ENCODE assay signal across 23 cellular contexts in the genomic region with DNA sequence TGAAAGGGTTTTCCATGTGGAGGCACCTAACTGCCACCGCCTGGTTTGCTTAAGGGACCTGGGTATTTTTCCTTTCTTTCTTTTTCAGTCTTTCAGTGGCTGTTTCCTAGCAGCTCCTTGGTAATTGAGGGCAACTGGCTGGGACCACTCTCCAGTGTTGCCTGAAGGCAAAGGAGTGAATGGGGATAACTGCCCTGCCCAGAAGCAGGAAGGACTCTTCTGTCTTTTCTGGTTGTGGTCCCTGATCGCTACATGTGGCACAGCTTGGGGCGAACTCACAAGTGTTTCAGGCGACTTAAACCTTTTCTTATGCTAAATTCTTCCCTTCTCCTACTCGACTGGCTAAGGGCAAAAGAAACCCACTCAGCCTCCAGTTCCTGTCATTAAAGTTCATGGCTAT. TPM values are rescaled to one million over a fixed set of nuclear protein-coding genes. Genes with fewer than 3 reads are reported as not detected.
DNase-seq lines count a peak whose midpoint lies in the region; ATAC-seq, FAIRE-seq and TF ChIP-seq lines count a peak whose summit lies in the region.
"Had no signal": no experiment of that assay in that cellular context is flagged by ENCODE, and none has a peak within 500 bp of the region (broad histone marks: within the 10 kb centered on the region; RNA-seq: fewer than 3 reads in every experiment).

No MANE protein-coding gene starts in this region.

- no peaks in the 10 kb centered on the region for H4K20me1 ChIP-seq in H1 (replicated peaks in 1 of 2; ENCODE audit: control insufficient read depth in 1 of 2, insufficient read depth in 2 of 2, low read length in 2 of 2)

- H3K14ac ChIP-seq in H1 (ENCODE audit: insufficient read length), result no peak overlapping the region
- H3K14ac ChIP-seq in neuronal stem cell (ENCODE audit: low read length), result no peak overlapping the region

- no peaks in the 10 kb centered on the region for H3K23me2 ChIP-seq in H1 (ENCODE audit: low read depth, low read length)

- no peak overlapping the region for H3K56ac ChIP-seq in H1 (replicated peaks; ENCODE audit: insufficient read length, low read depth, low read length)

- H3K18ac ChIP-seq in H1 (ENCODE audit: extremely low read depth, low read length) (no peak overlapping the region), neuronal stem cell (ENCODE audit: low read length) (no peak overlapping the region)

- H2AK5ac ChIP-seq in H1 (ENCODE audit: low read depth, low read length) (no peak overlapping the region), neuronal stem cell (ENCODE audit: low read depth, low read length) (no peak overlapping the region)

- H3K27ac Mint-ChIP-seq in activated CD4-positive, alpha-beta T cell treated with anti-CD3 and anti-CD28 coated beads, Interleukin-2, amount 10 ng/mL, durations not matched to agents 24 days and 14 days, result no peak overlapping the region
- no peak overlapping the region for H3K27ac Mint-ChIP-seq in MCF 10A (ENCODE audit: low read depth, unreplicated experiment)
- H3K27ac Mint-ChIP-seq in naive thymus-derived CD4-positive, alpha-beta T cell, result peak overlapping the region in 1 of 9 donors; percentile 62

- TF ChIP-seq RAD21 in H1 (IDR thresholded peaks at IDR 0.05 in 1 of 2, conservative IDR thresholded peaks at IDR 0.05 in 1 of 2; ENCODE audit: low read depth in 2 of 2, low read length in 2 of 2), result no peak

- TF ChIP-seq CTCF in H1 (IDR thresholded peaks at IDR 0.05; ENCODE audit: control extremely low read depth in 1 of 3, insufficient read depth in 1 of 3, low read depth in 1 of 3, low read length in 3 of 3), result no peak
- no peak for TF ChIP-seq CTCF in MCF 10A (IDR thresholded peaks at IDR 0.05; ENCODE audit: unreplicated experiment)

- H2BK5ac ChIP-seq in H1 (ENCODE audit: low read depth, low read length) (no peak overlapping the region), neuronal stem cell (ENCODE audit: low read length) (no peak overlapping the region)

- TF ChIP-seq POLR2A in H1 (IDR thresholded peaks at IDR 0.05; ENCODE audit: control extremely low read depth in 1 of 2, low read depth in 2 of 2, low read length in 2 of 2), result no peak

- no peak overlapping the region for H3K4ac ChIP-seq in H1 (replicated peaks; ENCODE audit: insufficient read length, low read depth, low read length)
- H3K4ac ChIP-seq in neuronal stem cell (ENCODE audit: low read length), result no peak overlapping the region

- H3K4me3 Mint-ChIP-seq in activated CD4-positive, alpha-beta T cell treated with anti-CD3 and anti-CD28 coated beads, Interleukin-2, amount 10 ng/mL, durations not matched to agents 24 days and 14 days, result no peak overlapping the region
- H3K4me3 Mint-ChIP-seq in MCF 10A (ENCODE audit: unreplicated experiment), result no peak overlapping the region
- H3K4me3 Mint-ChIP-seq in naive thymus-derived CD4-positive, alpha-beta T cell, result no peak overlapping the region
- H3K4me3 Mint-ChIP-seq: CD4-positive, CD25-positive, alpha-beta regulatory T cell had no signal

- peak overlapping the region; percentile 32; the same call in 1 of the 2 replicates for H3K27ac ChIP-seq in HUES64 (ENCODE audit: low read depth, low read length)
- no peak overlapping the region for H3K27ac ChIP-seq in H1 (ENCODE audit: low read depth, low read length)
- no peak overlapping the region for H3K27ac ChIP-seq in neuronal stem cell (replicated peaks; ENCODE audit: low read length)
- no peak overlapping the region for H3K27ac ChIP-seq in naive thymus-derived CD4-positive, alpha-beta T cell (ENCODE audit: low read depth, low read length)
- H3K27ac ChIP-seq: PC-9, RWPE1 had no signal

- POLR2A ChIA-PET in H1 (lab: Charles Lee; ENCODE audit: partially characterized antibody) (interaction anchor here (0.8 kb wide), 2 partner anchors 11 to 15 kb away, joined by 3 to 5 read pairs; no protein-coding TSS in a partner anchor), MCF 10A (lab: Yijun Ruan, JAX) (interaction anchor here (1.0 kb wide), 1 partner anchor 148 kb away, joined by 3 read pairs; no protein-coding TSS in a partner anchor)
- POLR2A ChIA-PET in naive thymus-derived CD4-positive, alpha-beta T cell (lab: Charles Lee), result no interaction called here

- ATAC-seq in naive thymus-derived CD4-positive, alpha-beta T cell, result no peak

- H2BK12ac ChIP-seq in H1 (ENCODE audit: low read depth, low read length) (no peak overlapping the region), neuronal stem cell (ENCODE audit: low read length) (no peak overlapping the region)

- H4K5ac ChIP-seq in H1 (ENCODE audit: insufficient read length, low read depth, low read length), result no peak overlapping the region

- H2AFZ ChIP-seq in H1 (ENCODE audit: low read length) (no peak overlapping the region), neuronal stem cell (ENCODE audit: low read length) (peak overlapping the region; percentile 6)
- H2AFZ ChIP-seq: PC-9 had no signal

- H2BK15ac ChIP-seq in H1 (ENCODE audit: low read length) (no peak overlapping the region), neuronal stem cell (ENCODE audit: low read length) (no peak overlapping the region)

- H3K23ac ChIP-seq in H1 (ENCODE audit: insufficient read length) (no peak overlapping the region), neuronal stem cell (ENCODE audit: low read depth, low read length, poor library complexity) (no peak overlapping the region)

- peaks cover 9% of the 10 kb centered on the region for H3K27me3 Mint-ChIP-seq in activated CD4-positive, alpha-beta T cell treated with anti-CD3 and anti-CD28 coated beads, Interleukin-2, amount 10 ng/mL, durations not matched to agents 24 days and 14 days
- no peaks in the 10 kb centered on the region for H3K27me3 Mint-ChIP-seq in MCF 10A (ENCODE audit: insufficient read depth, unreplicated experiment)
- peaks cover 0 to 4% (median 0%) of the 10 kb centered on the region in 5 donors for H3K27me3 Mint-ChIP-seq in naive thymus-derived CD4-positive, alpha-beta T cell

- WGBS in HUES64, result 15% methylated on average over 5 of the region's 5 CpGs
- WGBS in H1 (ENCODE audit: extremely low coverage in 1 of 2, insufficient coverage in 1 of 2, insufficient read length in 1 of 2, insufficient replicate concordance in 2 of 2, low coverage in 1 of 2, low lambda C conversion rate in 2 of 2, missing lambda C conversion rate in 1 of 2), 2 experiments, result 46% methylated on average over 5 of the region's 5 CpGs; no CpG with 5 or more reads in 1 of the 2 experiments
- no CpG with 5 or more reads among the region's 5 CpGs for WGBS in neuronal stem cell (ENCODE audit: extremely low coverage in 2 of 2, insufficient read length in 2 of 2, insufficient replicate concordance in 1 of 2), 2 donors

- H3K9ac ChIP-seq in HUES64 (ENCODE audit: low read depth, low read length), result no peak overlapping the region
- no peak overlapping the region for H3K9ac ChIP-seq in H1 (replicated peaks in 1 of 4; ENCODE audit: extremely low read depth in 1 of 4, low read depth in 3 of 4, low read length in 3 of 4)
- no peak overlapping the region for H3K9ac ChIP-seq in neuronal stem cell (ENCODE audit: low read depth, low read length, poor library complexity)

- no peaks in the 10 kb centered on the region for H3K9me3 Mint-ChIP-seq in activated CD4-positive, alpha-beta T cell treated with anti-CD3 and anti-CD28 coated beads, Interleukin-2, amount 10 ng/mL, durations not matched to agents 24 days and 14 days
- no peaks in the 10 kb centered on the region for H3K9me3 Mint-ChIP-seq in MCF 10A (ENCODE audit: unreplicated experiment)
- peaks cover 0 to 7% (median 0%) of the 10 kb centered on the region in 11 donors for H3K9me3 Mint-ChIP-seq in naive thymus-derived CD4-positive, alpha-beta T cell
- H3K9me3 Mint-ChIP-seq: CD4-positive, CD25-positive, alpha-beta regulatory T cell had no signal

- H3K4me3 ChIP-seq in HUES64 (ENCODE audit: low read length) (no peak overlapping the region), H1 (ENCODE audit: extremely low read depth in 1 of 4, insufficient read depth in 2 of 4, low read depth in 3 of 4, low read length in 4 of 4) (no peak overlapping the region), neuronal stem cell (ENCODE audit: low read length in 2 of 2) (no peak overlapping the region)
- H3K4me3 ChIP-seq in naive thymus-derived CD4-positive, alpha-beta T cell (ENCODE audit: low read length), result no peak overlapping the region
- H3K4me3 ChIP-seq: PC-9 had no signal

- no TSS peak for BruUV-seq in MCF 10A (replicated peaks; lab: Mats Ljungman, UMichigan)

- H3K4me1 ChIP-seq in HUES64 (ENCODE audit: insufficient read depth, low read length) (peaks cover 15% of the 10 kb centered on the region), H1 (replicated peaks in 1 of 4; ENCODE audit: control insufficient read depth in 3 of 4, insufficient read depth in 4 of 4, low read length in 3 of 4) (peaks cover 0 to 12% (median 3%) of the 10 kb centered on the region in 4 experiments; a peak in 5 of 7 replicates), neuronal stem cell (ENCODE audit: control insufficient read depth in 2 of 2, insufficient read depth in 1 of 2, low read depth in 1 of 2, low read length in 2 of 2) (no peaks in the 10 kb centered on the region)
- H3K4me1 ChIP-seq in naive thymus-derived CD4-positive, alpha-beta T cell (ENCODE audit: control insufficient read depth in 2 of 2, insufficient read depth in 2 of 2, low read length in 2 of 2), result no peaks in the 10 kb centered on the region
- H3K4me1 ChIP-seq: Caco-2 had no signal

- intact Hi-C loops in activated CD4-positive, alpha-beta T cell treated with anti-CD3 and anti-CD28 coated beads, Interleukin-2, amount 10 ng/mL, durations not matched to agents 24 days and 14 days (cut with micrococcal nuclease), result no loop called here
- intact Hi-C loops in MCF 10A (cut with micrococcal nuclease), result no loop called here
- intact Hi-C loops in naive thymus-derived CD4-positive, alpha-beta T cell (cut with micrococcal nuclease), result no loop called here

- H3K4me2 ChIP-seq in H1 (ENCODE audit: insufficient read depth in 1 of 2, low read depth in 2 of 2, low read length in 2 of 2) (peak overlapping the region; percentile 30 to 45), neuronal stem cell (ENCODE audit: insufficient read depth, low read length, poor library complexity, severe bottlenecking) (no peak overlapping the region)
- H3K4me2 ChIP-seq: PC-9 had no signal

- no peaks in the 10 kb centered on the region for H3K36me3 ChIP-seq in HUES64 (ENCODE audit: insufficient read depth, low read length)
- H3K36me3 ChIP-seq in H1 (ENCODE audit: control insufficient read depth in 2 of 4, insufficient read depth in 4 of 4, low read length in 3 of 4), result no peaks in the 10 kb centered on the region
- no peaks in the 10 kb centered on the region for H3K36me3 ChIP-seq in neuronal stem cell (replicated peaks in 1 of 2; ENCODE audit: control insufficient read depth in 2 of 2, insufficient read depth in 2 of 2, low read length in 2 of 2)
- no peaks in the 10 kb centered on the region for H3K36me3 ChIP-seq in naive thymus-derived CD4-positive, alpha-beta T cell (ENCODE audit: control insufficient read depth in 2 of 3, insufficient read depth in 3 of 3, low read length in 3 of 3)

- no peak for TF ChIP-seq EP300 in H1 (IDR thresholded peaks at IDR 0.05; ENCODE audit: borderline replicate concordance in 1 of 2, low read depth in 2 of 2, low read length in 2 of 2)

- no peaks in the 10 kb centered on the region for H3K36me3 Mint-ChIP-seq in activated CD4-positive, alpha-beta T cell treated with anti-CD3 and anti-CD28 coated beads, Interleukin-2, amount 10 ng/mL, durations not matched to agents 24 days and 14 days (ENCODE audit: low read depth)
- no peaks in the 10 kb centered on the region for H3K36me3 Mint-ChIP-seq in MCF 10A (ENCODE audit: insufficient read depth, unreplicated experiment)
- H3K36me3 Mint-ChIP-seq in naive thymus-derived CD4-positive, alpha-beta T cell, result no peaks in the 10 kb centered on the region
- H3K36me3 Mint-ChIP-seq: CD4-positive, CD25-positive, alpha-beta regulatory T cell had no signal

- no peaks in the 10 kb centered on the region for H3K79me2 ChIP-seq in H1 (ENCODE audit: control insufficient read depth in 1 of 2, insufficient read depth in 2 of 2, low read length in 2 of 2)

- H3K79me1 ChIP-seq in H1 (ENCODE audit: low read depth, low read length) (no peaks in the 10 kb centered on the region), neuronal stem cell (ENCODE audit: low read depth, low read length) (no peaks in the 10 kb centered on the region)

- FAIRE-seq in H1 (lab: Jason Lieb, UNC), result peak; percentile 77

- H2BK20ac ChIP-seq in H1 (ENCODE audit: low read length), result no peak overlapping the region

- H3K9me3 ChIP-seq in HUES64 (ENCODE audit: insufficient read depth, low read depth, low read length) (no peaks in the 10 kb centered on the region), H1 (ENCODE audit: insufficient read depth in 2 of 2, low read depth in 1 of 2, low read length in 1 of 2) (no peaks in the 10 kb centered on the region), neuronal stem cell (replicated peaks in 1 of 2; ENCODE audit: control insufficient read depth in 2 of 2, insufficient read depth in 1 of 2, low read depth in 1 of 2, low read length in 2 of 2) (no peaks in the 10 kb centered on the region)
- no peaks in the 10 kb centered on the region for H3K9me3 ChIP-seq in naive thymus-derived CD4-positive, alpha-beta T cell (ENCODE audit: control insufficient read depth in 2 of 3, low read length in 3 of 3)
- H3K9me3 ChIP-seq: Caco-2 had no signal

- H4K91ac ChIP-seq in H1 (replicated peaks; ENCODE audit: insufficient read length, low read length) (peak overlapping the region; percentile 48), neuronal stem cell (ENCODE audit: low read depth, low read length, poor library complexity) (no peak overlapping the region)

- DNase-seq in activated CD4-positive, alpha-beta T cell treated with anti-CD3 and anti-CD28 coated beads, Interleukin-2, amount 10 ng/mL, durations not matched to agents 24 days and 14 days, result peak; percentile 42
- DNase-seq in activated CD4-positive, alpha-beta T cell treated with anti-CD3 and anti-CD28 coated beads, Interleukin-2, amount 50 U/mL, for 48 hours, result no peak
- DNase-seq in H1 (ENCODE audit: low read depth in 1 of 2, low spot score in 2 of 2), result no peak
- no peak for DNase-seq in neuronal stem cell (ENCODE audit: low spot score)
- DNase-seq in MCF 10A (ENCODE audit: unreplicated experiment), result no peak
- DNase-seq in NK-92 (lab: John Stamatoyannopoulos, UW; ENCODE audit: unreplicated experiment), result no peak
- no peak for DNase-seq in naive thymus-derived CD4-positive, alpha-beta T cell
- DNase-seq: 8988T; Caco-2; CD4-positive, CD25-positive, alpha-beta regulatory T cell; DMS153; GF-D8; HCEC 1CT; KBM-7; MV-4-11; NCI-H187; NCI-H2107; NCI-H510A treated with DMSO at 0.1 percent for 48 hours; NCI-H82; PC-9; SIG-M5 had no signal

- H2BK120ac ChIP-seq in H1 (replicated peaks; ENCODE audit: low read depth, low read length), result no peak overlapping the region
- no peak overlapping the region for H2BK120ac ChIP-seq in neuronal stem cell (ENCODE audit: low read depth, low read length)

- CTCF ChIA-PET in H1 (lab: Charles Lee; ENCODE audit: partially characterized antibody) (interaction anchor here (0.8 to 2.1 kb wide), 4 partner anchors 8 to 131 kb away, joined by 3 to 6 read pairs (median 4); no protein-coding TSS in a partner anchor), MCF 10A (lab: Yijun Ruan, JAX) (interaction anchor here (1.0 kb wide), 1 partner anchor 41 kb away, joined by 3 read pairs; a partner anchor contains a TSS)
- CTCF ChIA-PET in naive thymus-derived CD4-positive, alpha-beta T cell (lab: Charles Lee), result no interaction called here

- H3K4me1 Mint-ChIP-seq in activated CD4-positive, alpha-beta T cell treated with anti-CD3 and anti-CD28 coated beads, Interleukin-2, amount 10 ng/mL, durations not matched to agents 24 days and 14 days, result peaks cover 37% of the 10 kb centered on the region
- no peaks in the 10 kb centered on the region for H3K4me1 Mint-ChIP-seq in MCF 10A (ENCODE audit: insufficient read depth, unreplicated experiment)
- peaks cover 0 to 29% (median 0%) of the 10 kb centered on the region in 7 donors for H3K4me1 Mint-ChIP-seq in naive thymus-derived CD4-positive, alpha-beta T cell

- H3K27me3 ChIP-seq in HUES64 (ENCODE audit: insufficient read depth, low read length) (no peaks in the 10 kb centered on the region), H1 (replicated peaks in 1 of 4; ENCODE audit: control insufficient read depth in 3 of 4, extremely low read depth in 1 of 4, insufficient read depth in 3 of 4, low read length in 3 of 4) (no peaks in the 10 kb centered on the region), neuronal stem cell (ENCODE audit: control insufficient read depth in 3 of 3, insufficient read depth in 3 of 3, low read depth in 1 of 3, low read length in 3 of 3) (peaks cover 0 to 21% (median 0%) of the 10 kb centered on the region in 3 experiments)
- no peaks in the 10 kb centered on the region for H3K27me3 ChIP-seq in naive thymus-derived CD4-positive, alpha-beta T cell (ENCODE audit: control insufficient read depth in 2 of 2, insufficient read depth in 2 of 2, low read length in 2 of 2)

- H4K8ac ChIP-seq in H1 (ENCODE audit: extremely low read depth, insufficient read depth, low read length) (no peak overlapping the region), neuronal stem cell (ENCODE audit: low read depth, low read length) (no peak overlapping the region)

RNA-seq across cellular contexts. Expression of a gene that starts 10.1 kb away (rescaled TPM):
- 0.43 and 0.82 TPM in 2 replicates for total RNA-seq in activated CD4-positive, alpha-beta T cell treated with anti-CD3 and anti-CD28 coated beads, Interleukin-2, amount 10 ng/mL, durations not matched to agents 24 days and 14 days
- polyA plus RNA-seq in HUES64 (2013, experiment 1 of 2), result 84.3 TPM
- 91.4 TPM for polyA plus RNA-seq in HUES64 (2013, experiment 2 of 2)
- 86.1 and 90.9 TPM in 2 replicates for total RNA-seq in H1 (2021; fragmentation: NEBNext Ultra II Directional; extraction: Animal tissue kit (Norgen Biotek cat#: 25700))
- polyA plus RNA-seq in H1 (2011; rRNA removed), result 232 and 292 TPM in 2 replicates
- polyA plus RNA-seq in H1 (2011; cell fraction: cytosol; rRNA removed), result 197 TPM
- polyA plus RNA-seq in H1 (2011; cell fraction: nucleus; rRNA removed), result 246 TPM
- polyA plus RNA-seq in H1 (2012, experiment 1 of 2), result 86.2 to 115 TPM (median 101 TPM) in 4 replicates
- polyA plus RNA-seq in H1 (2012, experiment 2 of 2), result 118 TPM
- polyA plus RNA-seq in H1 (2013, experiment 1 of 2), result 43.3 TPM
- 54.6 TPM for polyA plus RNA-seq in H1 (2013, experiment 2 of 2)
- polyA minus RNA-seq in H1 (2011; rRNA and poly(A)+ RNA removed), result 209 and 237 TPM in 2 replicates
- polyA minus RNA-seq in H1 (2011; cell fraction: cytosol; rRNA and poly(A)+ RNA removed), result 66.1 TPM
- 53.2 TPM for polyA minus RNA-seq in H1 (2011; cell fraction: nucleus; rRNA and poly(A)+ RNA removed)
- 76.0 TPM for polyA plus RNA-seq in neuronal stem cell (2013, experiment 1 of 2)
- 73.5 TPM for polyA plus RNA-seq in neuronal stem cell (2013, experiment 2 of 2)
- 5.2 and 9.2 TPM in 2 replicates for total RNA-seq in MCF 10A (2022)
- total RNA-seq in naive thymus-derived CD4-positive, alpha-beta T cell, result 1 to 10 TPM in 1 of 5 experiments, under 1 TPM in 1, not detected in 3; 0.73 to 1.6 TPM
- polyA plus RNA-seq in naive thymus-derived CD4-positive, alpha-beta T cell, result not detected
- total RNA-seq: CD4-positive, CD25-positive, alpha-beta regulatory T cell; PC-9 had no signal
- polyA plus RNA-seq: CD4-positive, CD25-positive, alpha-beta regulatory T cell had no signal

RNA-seq across cellular contexts. Expression of a gene that starts 40.9 kb away (rescaled TPM):
- 12.4 and 12.9 TPM in 2 replicates for total RNA-seq in activated CD4-positive, alpha-beta T cell treated with anti-CD3 and anti-CD28 coated beads, Interleukin-2, amount 10 ng/mL, durations not matched to agents 24 days and 14 days
- polyA plus RNA-seq in HUES64 (2013, experiment 1 of 2), result 14.0 TPM
- polyA plus RNA-seq in HUES64 (2013, experiment 2 of 2), result 11.7 TPM
- total RNA-seq in H1 (2021; fragmentation: NEBNext Ultra II Directional; extraction: Animal tissue kit (Norgen Biotek cat#: 25700)), result 20.9 and 25.4 TPM in 2 replicates
- 6.5 and 7.8 TPM in 2 replicates for polyA plus RNA-seq in H1 (2011; rRNA removed)
- 9.5 TPM for polyA plus RNA-seq in H1 (2011; cell fraction: cytosol; rRNA removed)
- 9.2 TPM for polyA plus RNA-seq in H1 (2011; cell fraction: nucleus; rRNA removed)
- 12.3 to 17.1 TPM (median 13.8 TPM) in 4 replicates for polyA plus RNA-seq in H1 (2012, experiment 1 of 2)
- polyA plus RNA-seq in H1 (2012, experiment 2 of 2), result 4.1 TPM
- 11.4 TPM for polyA plus RNA-seq in H1 (2013, experiment 1 of 2)
- 8.4 TPM for polyA plus RNA-seq in H1 (2013, experiment 2 of 2)
- 27.6 and 44.0 TPM in 2 replicates for polyA minus RNA-seq in H1 (2011; rRNA and poly(A)+ RNA removed)
- polyA minus RNA-seq in H1 (2011; cell fraction: cytosol; rRNA and poly(A)+ RNA removed), result 18.1 TPM
- 66.1 TPM for polyA minus RNA-seq in H1 (2011; cell fraction: nucleus; rRNA and poly(A)+ RNA removed)
- polyA plus RNA-seq in neuronal stem cell (2013, experiment 1 of 2), result 1.8 TPM
- 2.3 TPM for polyA plus RNA-seq in neuronal stem cell (2013, experiment 2 of 2)
- 20.7 and 30.5 TPM in 2 replicates for total RNA-seq in MCF 10A (2022)
- 1 to 10 TPM; 2.2 to 8.0 (median 6.9) TPM for total RNA-seq in naive thymus-derived CD4-positive, alpha-beta T cell
- 1 to 10 TPM in 1 of 2 donors, under 1 TPM in 1; 0.93 to 2.6 TPM for polyA plus RNA-seq in naive thymus-derived CD4-positive, alpha-beta T cell
